18 cellular contexts compared by ENCODE assay signal in genomic region chr12:25976289-25976688, GRCh38. TPM values are rescaled to one million over a fixed set of nuclear protein-coding genes. Genes with fewer than 3 reads are reported as not detected.
DNase-seq lines count a peak whose midpoint lies in the region; ATAC-seq, FAIRE-seq and TF ChIP-seq lines count a peak whose summit lies in the region.
"Had no signal": no experiment of that assay in that cellular context is flagged by ENCODE, and none has a peak within 500 bp of the region (broad histone marks: within the 10 kb centered on the region; RNA-seq: fewer than 3 reads in every experiment).

No MANE protein-coding gene starts in this region.

- ATAC-seq in A549: no peak
- no peak for ATAC-seq in stimulated activated naive CD8-positive, alpha-beta T cell treated with anti-CD3 and anti-CD28 coated beads, Interleukin-15, Interleukin-2, amounts not matched to agents 100 U/mL and 50 U/mL, for 24 hours
- ATAC-seq: CD8-positive, alpha-beta T cell; HCT116 had no signal

- H3K27me3 ChIP-seq in dorsolateral prefrontal cortex: no peaks in the 10 kb centered on the region
- no peaks in the 10 kb centered on the region for H3K27me3 ChIP-seq in rectal smooth muscle tissue (ENCODE audit: control insufficient read depth, insufficient read depth, low read length)
- H3K27me3 ChIP-seq: spleen had no signal

- H3K4me3 ChIP-seq in A549: no peak overlapping the region
- peak overlapping the region in 55 of 59 donors; percentile 1 to 57 (median 31) for H3K4me3 ChIP-seq in dorsolateral prefrontal cortex
- no peak overlapping the region for H3K4me3 ChIP-seq in rectal smooth muscle tissue (ENCODE audit: low read length)

- H3K36me3 ChIP-seq in rectal smooth muscle tissue (ENCODE audit: control insufficient read depth, insufficient read depth, low read length): no peaks in the 10 kb centered on the region
- H3K36me3 ChIP-seq: spleen had no signal

- POLR2A ChIA-PET in A549 (lab: Yijun Ruan, JAX): no interaction called here

- CTCF ChIA-PET in A549 (lab: Yijun Ruan, JAX): no interaction called here

- H3K9ac ChIP-seq in rectal smooth muscle tissue (ENCODE audit: low read length): no peak overlapping the region
- H3K9ac ChIP-seq: parathyroid adenoma had no signal

- TF ChIP-seq EP300 in A549 (IDR thresholded peaks at IDR 0.05): no peak

- no peak for TF ChIP-seq RAD21 in A549 (conservative IDR thresholded peaks at IDR 0.05 in 1 of 2, IDR thresholded peaks at IDR 0.05 in 1 of 2)

- intact Hi-C loops in dorsolateral prefrontal cortex (cut with DNase I): no loop called here

- no peaks in the 10 kb centered on the region for H3K4me1 ChIP-seq in A549
- peaks cover 42% of the 10 kb centered on the region for H3K4me1 ChIP-seq in rectal smooth muscle tissue (ENCODE audit: control insufficient read depth, insufficient read depth, low read length)
- H3K4me1 ChIP-seq: parathyroid adenoma, spleen had no signal

- no peak for TF ChIP-seq POLR2A in A549 (IDR thresholded peaks at IDR 0.05; ENCODE audit: low read length)

- H3K27ac ChIP-seq in A549: no peak overlapping the region
- peak overlapping the region in 22 of 59 donors; percentile 2 to 69 (median 41) for H3K27ac ChIP-seq in dorsolateral prefrontal cortex
- peak overlapping the region; percentile 14 for H3K27ac ChIP-seq in rectal smooth muscle tissue (ENCODE audit: low read depth, low read length)
- H3K27ac ChIP-seq: parathyroid adenoma had no signal

- FAIRE-seq in A549 (lab: Jason Lieb, UNC): no peak
- FAIRE-seq: GM19239, HTR-8/SVneo had no signal

- no peaks in the 10 kb centered on the region for H3K9me3 ChIP-seq in A549
- H3K9me3 ChIP-seq: spleen had no signal

- TF ChIP-seq CTCF in A549 (IDR thresholded peaks at IDR 0.05) (no peak), dorsolateral prefrontal cortex (IDR thresholded peaks at IDR 0.05 in 54 of 56, conservative IDR thresholded peaks at IDR 0.05 in 2 of 56; ENCODE audit: low read depth in 1 of 56, partially characterized antibody in 56 of 56) (no peak)

- no peak for DNase-seq in A549 (ENCODE audit: low read depth in 1 of 2, low spot score in 1 of 2)
- peak; percentile 81 for DNase-seq in LHCN-M2 (ENCODE audit: low read depth)
- DNase-seq in dorsolateral prefrontal cortex: no peak
- no peak for DNase-seq in T-helper 1 cell
- no peak for DNase-seq in stimulated activated naive CD8-positive, alpha-beta T cell treated with anti-CD3 and anti-CD28 coated beads, Interleukin-15, Interleukin-2, amounts not matched to agents 100 U/mL and 50 U/mL, for 24 hours
- no peak for DNase-seq in NK-92 treated with Interleukin-12 subunit alpha and Interleukin-12 subunit beta, amount 100 ng/mL, for 24 hours (lab: John Stamatoyannopoulos, UW)
- no peak for DNase-seq in superior temporal gyrus (ENCODE audit: extremely low spot score)
- DNase-seq: activated CD4-positive, CD25-positive, alpha-beta regulatory T cell treated with anti-CD3 and anti-CD28 coated beads, Interleukin-2, amount 50 U/mL, for 72 hours; activated effector memory CD4-positive, alpha-beta T cell treated with Interleukin-2 at 50 U/mL for 16 hours; CD8-positive, alpha-beta T cell; naive B cell; SIG-M5; spleen had no signal

- 60% methylated on average over 4 of the region's 4 CpGs for WGBS in A549 (ENCODE audit: missing lambda C conversion rate)

- H3K4me2 ChIP-seq in A549: peak overlapping the region; percentile 27; the same call in 1 of the 3 replicates

TF ChIP-seq in A549, 52 proteins besides CTCF, POLR2A, EP300 and RAD21:
- TF ChIP-seq RNF2 (IDR thresholded peaks at IDR 0.05; ENCODE audit: borderline replicate concordance, low read depth) (no peak), RFX5 (IDR thresholded peaks at IDR 0.05) (no peak), CHD2 (IDR thresholded peaks at IDR 0.05; ENCODE audit: low read length, partially characterized antibody) (no peak), SREBF2 (IDR thresholded peaks at IDR 0.05) (no peak), CBX2 (IDR thresholded peaks at IDR 0.05; ENCODE audit: borderline replicate concordance, low read depth) (no peak), GATA3 (IDR thresholded peaks at IDR 0.05; ENCODE audit: borderline replicate concordance) (no peak), JUNB (IDR thresholded peaks at IDR 0.05) (no peak), ZSCAN20 (CRISPR knock-in tag; IDR thresholded peaks at IDR 0.05) (no peak), HOXB5 (CRISPR knock-in tag; IDR thresholded peaks at IDR 0.05) (no peak), ZC3H11A (IDR thresholded peaks at IDR 0.05) (no peak)
- TF ChIP-seq, protein P1, sequence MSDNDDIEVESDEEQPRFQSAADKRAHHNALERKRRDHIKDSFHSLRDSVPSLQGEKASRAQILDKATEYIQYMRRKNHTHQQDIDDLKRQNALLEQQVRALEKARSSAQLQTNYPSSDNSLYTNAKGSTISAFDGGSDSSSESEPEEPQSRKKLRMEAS (IDR thresholded peaks at IDR 0.05): no peak
TF ChIP-seq in A549: peak in this region for 0.

RNA-seq across cellular contexts. Expression of gene RASSF8, which starts 17.8 kb away (rescaled TPM):
- 7.4 and 8.7 TPM in 2 replicates for polyA plus RNA-seq in A549 (2011; rRNA removed)
- polyA plus RNA-seq in A549 (2012; cell fraction: cytosol; rRNA removed): 1.6 and 1.9 TPM in 2 replicates
- polyA plus RNA-seq in A549 (2012; cell fraction: nucleus; rRNA removed): 0.82 and 1.5 TPM in 2 replicates
- 5.1 to 5.7 TPM (median 5.3 TPM) in 3 replicates for polyA plus RNA-seq in A549 (2017; fragmentation: RNase III; extraction: RNeasy Plus Mini Kit Qiagen cat#74134 plus additional on column Dnase treatment)
- 18.4 and 33.6 TPM in 2 replicates for polyA minus RNA-seq in A549 (2011; rRNA and poly(A)+ RNA removed)
- 24.1 and 26.6 TPM in 2 replicates for total RNA-seq in LHCN-M2 (2014; rRNA removed)
- 6.2 TPM for polyA plus RNA-seq in LHCN-M2 (2012)
- 100 to 1,000 TPM in 2 of 120 experiments, 10 to 100 TPM in 118; 29.7 to 147 (median 57.1) TPM for total RNA-seq in dorsolateral prefrontal cortex

Comparison
In these comparisons a context has a peak if more than half of its experiments do, and no peak if none do; other contexts are left out.
1. H3K4me3 ChIP-seq: peak in dorsolateral prefrontal cortex (55 of 59); none in A549 (single experiment) and rectal smooth muscle tissue (single experiment).